14 cellular contexts compared by ENCODE assay signal in genomic region chrX:20352935-20353336, GRCh38.
DNase-seq lines count a peak whose midpoint lies in the region; ATAC-seq and TF ChIP-seq lines count a peak whose summit lies in the region.
"Had no signal": no experiment of that assay in that cellular context is flagged by ENCODE, and none has a peak within 500 bp of the region (broad histone marks: within the 10 kb centered on the region; RNA-seq: fewer than 3 reads in every experiment).

No MANE protein-coding gene starts in this region.

- no peaks in the 10 kb centered on the region for H3K36me3 ChIP-seq in tibial artery
- H3K36me3 ChIP-seq: right lobe of liver had no signal

- H3K27ac ChIP-seq in tibial artery: no peak overlapping the region
- H3K27ac ChIP-seq: body of pancreas, right lobe of liver, VCaP had no signal

- H3K9me3 ChIP-seq in tibial artery: no peaks in the 10 kb centered on the region
- H3K9me3 ChIP-seq: body of pancreas, right lobe of liver had no signal

- ATAC-seq in GM18870 (IDR thresholded peaks at IDR 0.05; ENCODE audit: unreplicated experiment) (peak; percentile 80), HG02759 (IDR thresholded peaks at IDR 0.05; ENCODE audit: unreplicated experiment) (peak; percentile 91), HG03571 (IDR thresholded peaks at IDR 0.05; ENCODE audit: unreplicated experiment) (peak; percentile 46)
- ATAC-seq: body of pancreas, right lobe of liver, SK-N-SH treated with all-trans-retinoic acid at 6 μM for 48 hours had no signal

- no peak for TF ChIP-seq CTCF in GM12865 (IDR thresholded peaks at IDR 0.05; ENCODE audit: insufficient read depth, low read depth, low read length, missing control alignments)
- no peak for TF ChIP-seq CTCF in tibial artery (IDR thresholded peaks at IDR 0.05)

- intact Hi-C loops in tibial artery (cut with DNase I; ENCODE audit: low total_unique reads): no loop called here

- DNase-seq in GM12865 (ENCODE audit: low read depth) (peak; percentile 38), tibial artery (no peak), NCI-H2107 treated with DMSO at 0.1 percent for 48 hours (lab: John Stamatoyannopoulos, UW; ENCODE audit: unreplicated experiment) (no peak), NCI-H2029 treated with DMSO at 0.1 percent for 48 hours (lab: John Stamatoyannopoulos, UW) (no peak)
- DNase-seq in stimulated activated CD4-positive, alpha-beta T cell treated with anti-CD3 and anti-CD28 coated beads, Interleukin-12 subunit alpha, Interleukin-12 subunit beta, amount 100 ng/mL, for 4 hours: no peak
- DNase-seq: body of pancreas, NCI-H2081 treated with DMSO at 0.1 percent for 48 hours, right lobe of liver had no signal

- no peaks in the 10 kb centered on the region for H3K4me1 ChIP-seq in tibial artery
- H3K4me1 ChIP-seq: body of pancreas, right lobe of liver had no signal

- no peaks in the 10 kb centered on the region for H3K27me3 ChIP-seq in tibial artery
- H3K27me3 ChIP-seq: body of pancreas, right lobe of liver had no signal

- H3K4me3 ChIP-seq in GM12865 (ENCODE audit: low read depth, low read length): no peak overlapping the region
- H3K4me3 ChIP-seq in tibial artery: no peak overlapping the region
- H3K4me3 ChIP-seq: body of pancreas, lung, right lobe of liver had no signal
